In the genomic region with DNA sequence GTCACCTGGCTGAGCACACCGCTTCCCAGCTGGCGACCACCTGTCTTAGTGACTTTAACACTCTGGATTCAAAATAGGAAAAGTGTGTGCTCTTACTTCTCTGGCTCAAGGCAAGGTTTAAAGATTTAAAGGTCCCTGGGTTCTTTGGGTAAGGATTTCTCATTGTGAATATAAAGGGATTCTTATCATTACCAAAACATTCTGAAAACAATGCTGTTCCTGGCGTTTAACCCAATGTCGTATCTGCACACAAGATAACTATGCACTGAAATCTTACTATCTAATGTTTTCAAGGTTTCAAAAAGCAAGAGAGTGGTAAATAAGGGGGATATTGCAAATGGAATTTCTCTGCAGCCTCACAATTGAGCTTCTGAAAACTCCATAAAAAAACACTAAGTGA, we compare ENCODE assay signal across 35 cellular contexts. TPM values are rescaled to one million over a fixed set of nuclear protein-coding genes. Genes with fewer than 3 reads are reported as not detected.
"Had no signal": no experiment of that assay in that cellular context is flagged by ENCODE, and none has a peak within 500 bp of the region (broad histone marks: within the 10 kb centered on the region; RNA-seq: fewer than 3 reads in every experiment).

No MANE protein-coding gene starts in this region.

- H3K4me3 ChIP-seq: adrenal gland, breast epithelium, cardiac muscle cell, colonic mucosa, esophagus squamous epithelium, gastrocnemius medialis had no signal

- H3K9me3 ChIP-seq: breast epithelium, colonic mucosa, esophagus squamous epithelium, gastrocnemius medialis had no signal

- H3K27me3 ChIP-seq: adrenal gland, breast epithelium, cardiac muscle cell, colonic mucosa, esophagus squamous epithelium, foreskin keratinocyte had no signal

- H3K27ac Mint-ChIP-seq: activated CD4-positive, alpha-beta memory T cell treated with anti-CD3 and anti-CD28 coated beads for 36 hours; activated CD4-positive, alpha-beta T cell treated with anti-CD3 and anti-CD28 coated beads for 36 hours; activated CD4-positive, alpha-beta T cell treated with anti-CD3 and anti-CD28 coated beads, Interleukin-2, amount 10 ng/mL, durations not matched to agents 24 days and 14 days; activated CD8-positive, alpha-beta memory T cell treated with anti-CD3 and anti-CD28 coated beads, Interleukin-2, amount 10 ng/mL, durations not matched to agents 7 days and 5 days; activated CD8-positive, alpha-beta T cell treated with anti-CD3 and anti-CD28 coated beads, Interleukin-2, amount 10 ng/mL, durations not matched to agents 7 days and 5 days; activated naive CD4-positive, alpha-beta T cell treated with anti-CD3 and anti-CD28 coated beads for 36 hours; activated naive CD4-positive, alpha-beta T cell treated with anti-CD3 and anti-CD28 coated beads, Interleukin-2, amount 50 U/mL, for 24 hours; activated naive CD8-positive, alpha-beta T cell treated with anti-CD3 and anti-CD28 coated beads for 36 hours; activated naive CD8-positive, alpha-beta T cell treated with anti-CD3 and anti-CD28 coated beads, Interleukin-2, amount 50 U/mL, for 24 hours; activated T-helper 1 cell treated with anti-CD3 and anti-CD28 coated beads, Interleukin-12 subunit alpha, Interleukin-12 subunit beta, Interleukin-2, Interleukin-4 antibody, amounts not matched to agents 30 ng/mL and 10 ng/mL and 1 ng/mL, durations not matched to agents 14 hours and 24 hours and 36 hours; activated T-helper 2 cell treated with anti-CD3 and anti-CD28 coated beads, Interferon-gamma antibody, Interleukin-2, Interleukin-4, amounts not matched to agents 10 μg/mL and 5 μg/mL and 100 μg/mL, durations not matched to agents 14 hours and 24 hours and 36 hours had no signal

- H3K4me1 ChIP-seq: adrenal gland, breast epithelium, colonic mucosa, esophagus squamous epithelium, foreskin keratinocyte, gastrocnemius medialis had no signal

- H3K36me3 ChIP-seq: adrenal gland, breast epithelium, cardiac muscle cell, colonic mucosa, esophagus squamous epithelium, gastrocnemius medialis had no signal

- H3K9me3 Mint-ChIP-seq: activated CD4-positive, alpha-beta T cell treated with anti-CD3 and anti-CD28 coated beads, Interleukin-2, amount 10 ng/mL, durations not matched to agents 24 days and 14 days; activated T-helper 1 cell treated with anti-CD3 and anti-CD28 coated beads, Interleukin-12 subunit alpha, Interleukin-12 subunit beta, Interleukin-2, Interleukin-4 antibody, amounts not matched to agents 30 ng/mL and 10 ng/mL and 1 ng/mL, durations not matched to agents 14 hours and 24 hours and 36 hours; activated T-helper 2 cell treated with anti-CD3 and anti-CD28 coated beads, Interferon-gamma antibody, Interleukin-2, Interleukin-4, amounts not matched to agents 10 μg/mL and 5 μg/mL and 100 μg/mL, durations not matched to agents 14 hours and 24 hours and 36 hours had no signal

- H3K4me3 Mint-ChIP-seq: activated CD4-positive, alpha-beta memory T cell treated with anti-CD3 and anti-CD28 coated beads for 36 hours; activated CD4-positive, alpha-beta T cell treated with anti-CD3 and anti-CD28 coated beads for 36 hours; activated CD4-positive, alpha-beta T cell treated with anti-CD3 and anti-CD28 coated beads, Interleukin-2, amount 10 ng/mL, durations not matched to agents 24 days and 14 days; activated CD8-positive, alpha-beta memory T cell treated with anti-CD3 and anti-CD28 coated beads, Interleukin-2, amount 10 ng/mL, durations not matched to agents 7 days and 5 days; activated CD8-positive, alpha-beta T cell treated with anti-CD3 and anti-CD28 coated beads, Interleukin-2, amount 10 ng/mL, durations not matched to agents 7 days and 5 days; activated naive CD4-positive, alpha-beta T cell treated with anti-CD3 and anti-CD28 coated beads for 36 hours; activated naive CD4-positive, alpha-beta T cell treated with anti-CD3 and anti-CD28 coated beads, Interleukin-2, amount 50 U/mL, for 24 hours; activated naive CD8-positive, alpha-beta T cell treated with anti-CD3 and anti-CD28 coated beads for 36 hours; activated naive CD8-positive, alpha-beta T cell treated with anti-CD3 and anti-CD28 coated beads, Interleukin-2, amount 50 U/mL, for 24 hours; activated T-helper 1 cell treated with anti-CD3 and anti-CD28 coated beads, Interleukin-12 subunit alpha, Interleukin-12 subunit beta, Interleukin-2, Interleukin-4 antibody, amounts not matched to agents 30 ng/mL and 10 ng/mL and 1 ng/mL, durations not matched to agents 14 hours and 24 hours and 36 hours had no signal

- H3K4me1 Mint-ChIP-seq: activated CD4-positive, alpha-beta T cell treated with anti-CD3 and anti-CD28 coated beads for 36 hours; activated CD4-positive, alpha-beta T cell treated with anti-CD3 and anti-CD28 coated beads, Interleukin-2, amount 10 ng/mL, durations not matched to agents 24 days and 14 days; activated CD8-positive, alpha-beta memory T cell treated with anti-CD3 and anti-CD28 coated beads, Interleukin-2, amount 10 ng/mL, durations not matched to agents 7 days and 5 days; activated naive CD4-positive, alpha-beta T cell treated with anti-CD3 and anti-CD28 coated beads, Interleukin-2, amount 50 U/mL, for 24 hours; activated naive CD8-positive, alpha-beta T cell treated with anti-CD3 and anti-CD28 coated beads for 36 hours; activated naive CD8-positive, alpha-beta T cell treated with anti-CD3 and anti-CD28 coated beads, Interleukin-2, amount 50 U/mL, for 24 hours had no signal

- DNase-seq: activated CD4-positive, alpha-beta memory T cell treated with anti-CD3 and anti-CD28 coated beads for 36 hours; activated CD4-positive, alpha-beta T cell treated with anti-CD3 and anti-CD28 coated beads for 36 hours; activated CD4-positive, alpha-beta T cell treated with anti-CD3 and anti-CD28 coated beads, Interleukin-2, amount 10 ng/mL, durations not matched to agents 24 days and 14 days; activated CD4-positive, CD25-positive, alpha-beta regulatory T cell; activated CD4-positive, CD25-positive, alpha-beta regulatory T cell treated with anti-CD3 and anti-CD28 coated beads, Interleukin-2, amount 50 U/mL, for 72 hours; activated CD8-positive, alpha-beta memory T cell treated with anti-CD3 and anti-CD28 coated beads, Interleukin-2, amount 10 ng/mL, durations not matched to agents 7 days and 5 days; activated CD8-positive, alpha-beta memory T cell treated with anti-CD3 and anti-CD28 coated beads, Interleukin-2, amount 50 U/mL, for 4 hours; activated CD8-positive, alpha-beta T cell treated with anti-CD3 and anti-CD28 coated beads, Interleukin-2, amount 10 ng/mL, durations not matched to agents 7 days and 5 days; activated effector memory CD4-positive, alpha-beta T cell treated with anti-CD3 and anti-CD28 coated beads, Interleukin-2, amount 50 U/mL, for 16 hours; activated naive CD4-positive, alpha-beta T cell treated with anti-CD3 and anti-CD28 coated beads for 36 hours; activated naive CD8-positive, alpha-beta T cell treated with anti-CD3 and anti-CD28 coated beads for 36 hours; activated naive CD8-positive, alpha-beta T cell treated with anti-CD3 and anti-CD28 coated beads, Interleukin-2, amount 50 U/mL, for 24 hours; activated T-cell treated with anti-CD3 and anti-CD28 coated beads, Interleukin-2, amount 50 U/mL, for 1 hour; activated T-cell treated with anti-CD3 and anti-CD28 coated beads, Interleukin-2, amount 50 U/mL, for 48 hours; adrenal gland; amygdala; aorta; central memory CD4-positive, alpha-beta T cell; cerebellar nuclear complex; colonic mucosa; effector memory CD4-positive, alpha-beta T cell; esophagus squamous epithelium; foreskin keratinocyte; gastrocnemius medialis; glutamatergic neuron; T-helper 2 cell had no signal

- H3K27ac ChIP-seq: adrenal gland, breast epithelium, cardiac muscle cell, colonic mucosa, epithelial cell of prostate, esophagus squamous epithelium, foreskin keratinocyte, gastrocnemius medialis had no signal

- H3K27me3 Mint-ChIP-seq: activated CD4-positive, alpha-beta T cell treated with anti-CD3 and anti-CD28 coated beads for 36 hours; activated CD4-positive, alpha-beta T cell treated with anti-CD3 and anti-CD28 coated beads, Interleukin-2, amount 10 ng/mL, durations not matched to agents 24 days and 14 days; activated CD8-positive, alpha-beta memory T cell treated with anti-CD3 and anti-CD28 coated beads, Interleukin-2, amount 10 ng/mL, durations not matched to agents 7 days and 5 days; activated naive CD4-positive, alpha-beta T cell treated with anti-CD3 and anti-CD28 coated beads, Interleukin-2, amount 50 U/mL, for 24 hours; activated naive CD8-positive, alpha-beta T cell treated with anti-CD3 and anti-CD28 coated beads for 36 hours; activated naive CD8-positive, alpha-beta T cell treated with anti-CD3 and anti-CD28 coated beads, Interleukin-2, amount 50 U/mL, for 24 hours; brain had no signal

- H3K36me3 Mint-ChIP-seq: activated CD4-positive, alpha-beta memory T cell treated with anti-CD3 and anti-CD28 coated beads for 36 hours; activated CD8-positive, alpha-beta memory T cell treated with anti-CD3 and anti-CD28 coated beads, Interleukin-2, amount 10 ng/mL, durations not matched to agents 7 days and 5 days; activated naive CD4-positive, alpha-beta T cell treated with anti-CD3 and anti-CD28 coated beads, Interleukin-2, amount 50 U/mL, for 24 hours; activated naive CD8-positive, alpha-beta T cell treated with anti-CD3 and anti-CD28 coated beads for 36 hours; brain had no signal

RNA-seq across cellular contexts. Expression of a gene that starts 43.8 kb away (rescaled TPM):
- total RNA-seq: activated CD4-positive, alpha-beta memory T cell treated with anti-CD3 and anti-CD28 coated beads for 36 hours; activated CD4-positive, alpha-beta T cell treated with anti-CD3 and anti-CD28 coated beads for 36 hours; activated CD8-positive, alpha-beta memory T cell treated with anti-CD3 and anti-CD28 coated beads for 36 hours; activated CD8-positive, alpha-beta memory T cell treated with anti-CD3 and anti-CD28 coated beads, Interleukin-2, amount 10 ng/mL, durations not matched to agents 7 days and 5 days; activated CD8-positive, alpha-beta T cell treated with anti-CD3 and anti-CD28 coated beads, Interleukin-2, amount 10 ng/mL, durations not matched to agents 7 days and 5 days; activated naive CD4-positive, alpha-beta T cell treated with anti-CD3 and anti-CD28 coated beads for 36 hours; activated naive CD8-positive, alpha-beta T cell treated with anti-CD3 and anti-CD28 coated beads for 36 hours; T-helper 1 cell treated with Interleukin-12 subunit alpha and Interleukin-12 subunit beta and Interleukin-4 antibody, amounts not matched to agents 30 ng/mL and 1 ng/mL, for 36 hours had no signal
